Comparison of ENCODE assay signal across 1 cellular context in genomic region chr6:42615518-42615917, GRCh38.
TF ChIP-seq lines count a peak whose summit lies in the region.

No MANE protein-coding gene starts in this region.

TF ChIP-seq in HEK293, 187 proteins besides CTCF, POLR2A, EP300 and RAD21 (continued from another document):
- TF ChIP-seq ZBTB44 (tag by site-specific recombination; IDR thresholded peaks at IDR 0.05), result no peak
- peak; percentile 87 for TF ChIP-seq ZNF121 (tag by site-specific recombination; IDR thresholded peaks at IDR 0.05)
